19 cellular contexts compared by ENCODE assay signal in genomic region chr4:177123811-177124210, GRCh38.
"Had no signal": no experiment of that assay in that cellular context is flagged by ENCODE, and none has a peak within 500 bp of the region (broad histone marks: within the 10 kb centered on the region; RNA-seq: fewer than 3 reads in every experiment).

No MANE protein-coding gene starts in this region.

- ATAC-seq: gastrocnemius medialis; heart right ventricle; left lobe of liver; natural killer cell; psoas muscle; right lobe of liver; stimulated activated memory B cell treated with anti-CD40 and anti-IgM and Interleukin-4, amounts not matched to agents 10 μg/mL and 1 μg/mL and 100 μg/mL, for 72 hours had no signal

- H3K36me3 ChIP-seq: esophagus squamous epithelium, gastrocnemius medialis, heart right ventricle, right lobe of liver, spleen, tibial artery, upper lobe of left lung, uterus had no signal

- DNase-seq: effector memory CD4-positive, alpha-beta T cell; esophagus squamous epithelium; gastrocnemius medialis; heart right ventricle; hypothalamus; natural killer cell; psoas muscle; retina; right lobe of liver; spleen; stimulated activated CD4-positive, alpha-beta T cell treated with anti-CD3 and anti-CD28 coated beads, Interleukin-15, amount 100 ng/mL, for 24 hours; stimulated activated CD4-positive, alpha-beta T cell treated with anti-CD3 and anti-CD28 coated beads, Interleukin-1b, Interleukin-23, amount 100 ng/mL, for 48 hours; stimulated activated CD4-positive, alpha-beta T cell treated with anti-CD3 and anti-CD28 coated beads, Interleukin-4, amount 100 ng/mL, for 24 hours; tibial artery; upper lobe of left lung; uterus had no signal

- H3K9me3 ChIP-seq: esophagus squamous epithelium, gastrocnemius medialis, psoas muscle, right lobe of liver, tibial artery, upper lobe of left lung, uterus had no signal

- FAIRE-seq: islet of Langerhans had no signal

- H3K27me3 ChIP-seq: esophagus squamous epithelium, gastrocnemius medialis, heart right ventricle, right lobe of liver, spleen, tibial artery, upper lobe of left lung, uterus had no signal

- H3K27ac ChIP-seq: esophagus squamous epithelium, gastrocnemius medialis, heart right ventricle, psoas muscle, right lobe of liver, spleen, tibial artery, upper lobe of left lung, uterus had no signal

- H3K4me1 ChIP-seq: gastrocnemius medialis, heart right ventricle, psoas muscle, right lobe of liver, spleen, upper lobe of left lung, uterus had no signal

- H3K4me3 ChIP-seq: esophagus squamous epithelium, gastrocnemius medialis, heart right ventricle, psoas muscle, right lobe of liver, spleen, tibial artery, upper lobe of left lung, uterus had no signal
